10 cellular contexts compared by ENCODE assay signal in the genomic region with DNA sequence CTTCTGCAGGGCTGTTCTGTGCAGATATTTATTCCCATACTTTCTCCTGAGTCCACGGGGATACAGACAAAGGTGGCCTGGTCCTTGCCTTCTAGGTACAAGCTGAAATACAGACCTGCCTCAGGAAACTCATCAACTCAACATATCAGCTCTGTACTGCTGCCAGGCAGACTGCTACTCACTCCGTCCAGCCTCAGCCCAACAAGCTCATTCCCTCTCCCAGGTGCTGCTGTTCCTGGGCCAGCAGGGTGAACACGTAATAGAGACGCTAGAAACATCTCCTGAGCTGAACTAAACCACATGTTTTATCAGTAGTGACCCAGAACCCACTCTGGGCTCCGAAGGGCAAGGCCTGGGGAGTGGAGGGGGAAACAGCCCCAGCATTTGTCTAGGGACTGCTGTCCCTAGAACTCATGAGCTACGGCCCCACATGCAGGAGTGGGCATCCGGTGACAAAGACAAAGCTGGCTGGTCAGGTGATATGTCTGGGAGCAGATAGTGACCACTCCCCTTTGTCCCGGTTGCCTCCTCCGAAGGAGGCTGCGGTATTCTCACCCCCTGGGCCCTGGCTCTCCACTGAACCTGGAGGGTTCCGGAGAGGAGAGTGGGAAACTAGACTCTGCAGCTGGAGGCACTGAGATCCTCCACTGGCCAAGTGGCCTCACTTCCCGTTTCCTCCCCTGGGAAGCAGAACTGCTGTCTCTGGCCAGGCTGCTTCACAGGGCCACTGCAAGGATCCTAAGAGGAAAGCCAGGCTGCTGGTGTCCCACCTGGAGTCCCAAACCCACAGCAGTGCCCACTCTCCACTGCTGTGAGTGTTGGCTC.
DNase-seq lines count a peak whose midpoint lies in the region; ATAC-seq, FAIRE-seq and TF ChIP-seq lines count a peak whose summit lies in the region.
"Had no signal": no experiment of that assay in that cellular context is flagged by ENCODE, and none has a peak within 500 bp of the region (broad histone marks: within the 10 kb centered on the region; RNA-seq: fewer than 3 reads in every experiment).

No MANE protein-coding gene starts in this region.

- no peaks in the 10 kb centered on the region for H3K23me2 ChIP-seq in H1 (ENCODE audit: low read depth, low read length)

- H3K4me3 ChIP-seq in Peyer's patch = no peak overlapping the region
- H3K4me3 ChIP-seq in H1 (ENCODE audit: extremely low read depth in 1 of 4, insufficient read depth in 2 of 4, low read depth in 3 of 4, low read length in 4 of 4) = no peak overlapping the region
- H3K4me3 ChIP-seq in neutrophil (ENCODE audit: low read depth in 1 of 2, low read length in 1 of 2) = no peak overlapping the region
- H3K4me3 ChIP-seq in left lung = no peak overlapping the region

- DNase-seq in CD1c-positive myeloid dendritic cell (ENCODE audit: extremely low spot score) (peak; percentile 66), Peyer's patch (no peak), H1 (ENCODE audit: low read depth in 1 of 2, low spot score in 2 of 2) (no peak), HTR-8/SVneo (ENCODE audit: insufficient read length, low spot score) (no peak), left lung (no peak), SHP77 (lab: John Stamatoyannopoulos, UW) (no peak), NCI-H2227 (lab: John Stamatoyannopoulos, UW; ENCODE audit: unreplicated experiment) (no peak)
- DNase-seq: activated gamma-delta T cell treated with Interleukin-2 at 50 U/mL for 16 hours, Kasumi-1 had no signal

- peak overlapping the region; percentile 32 to 80 (median 65) for H3K27ac ChIP-seq in Peyer's patch
- H3K27ac ChIP-seq in H1 (ENCODE audit: low read depth, low read length) = no peak overlapping the region
- H3K27ac ChIP-seq in neutrophil = peak overlapping the region; percentile 46
- H3K27ac ChIP-seq in left lung = no peak overlapping the region

- no peaks in the 10 kb centered on the region for H3K9me3 ChIP-seq in Peyer's patch
- no peaks in the 10 kb centered on the region for H3K9me3 ChIP-seq in H1 (ENCODE audit: insufficient read depth in 2 of 2, low read depth in 1 of 2, low read length in 1 of 2)
- H3K9me3 ChIP-seq in neutrophil = no peaks in the 10 kb centered on the region
- H3K9me3 ChIP-seq in left lung = no peaks in the 10 kb centered on the region

- peak overlapping the region; percentile 52; the same call in 1 of the 2 replicates for H3K18ac ChIP-seq in H1 (ENCODE audit: extremely low read depth, low read length)

- H2BK5ac ChIP-seq in H1 (ENCODE audit: low read depth, low read length) = 0 out of 2 replicates have a peak overlapping the region, but pooled peaks have one; percentile 71

- TF ChIP-seq POLR2A in Peyer's patch (IDR thresholded peaks at IDR 0.05) (no peak), H1 (IDR thresholded peaks at IDR 0.05; ENCODE audit: control extremely low read depth in 1 of 2, low read depth in 2 of 2, low read length in 2 of 2) (no peak)

- H3K4me2 ChIP-seq in H1 (ENCODE audit: insufficient read depth in 1 of 2, low read depth in 2 of 2, low read length in 2 of 2) = no peak overlapping the region

- no peak overlapping the region for H3K56ac ChIP-seq in H1 (replicated peaks; ENCODE audit: insufficient read length, low read depth, low read length)

- H3K27me3 ChIP-seq in Peyer's patch (no peaks in the 10 kb centered on the region), H1 (replicated peaks in 1 of 4; ENCODE audit: control insufficient read depth in 3 of 4, extremely low read depth in 1 of 4, insufficient read depth in 3 of 4, low read length in 3 of 4) (no peaks in the 10 kb centered on the region; a peak in 1 of 7 replicates), neutrophil (no peaks in the 10 kb centered on the region), left lung (no peaks in the 10 kb centered on the region)

- no peak for TF ChIP-seq CTCF in Peyer's patch (IDR thresholded peaks at IDR 0.05)
- no peak for TF ChIP-seq CTCF in H1 (IDR thresholded peaks at IDR 0.05; ENCODE audit: control extremely low read depth in 1 of 3, insufficient read depth in 1 of 3, low read depth in 1 of 3, low read length in 3 of 3)
- TF ChIP-seq CTCF in neutrophil (IDR thresholded peaks at IDR 0.05) = no peak
- TF ChIP-seq CTCF in left lung (IDR thresholded peaks at IDR 0.05) = no peak

- no peak for TF ChIP-seq RAD21 in H1 (IDR thresholded peaks at IDR 0.05 in 1 of 2, conservative IDR thresholded peaks at IDR 0.05 in 1 of 2; ENCODE audit: low read depth in 2 of 2, low read length in 2 of 2)

- no peak overlapping the region for H2AFZ ChIP-seq in H1 (ENCODE audit: low read length)

- peaks cover 4% of the 10 kb centered on the region; the same call in 1 of the 2 replicates for H3K79me1 ChIP-seq in H1 (ENCODE audit: low read depth, low read length)

- no peak for TF ChIP-seq EP300 in H1 (IDR thresholded peaks at IDR 0.05; ENCODE audit: borderline replicate concordance in 1 of 2, low read depth in 2 of 2, low read length in 2 of 2)

- no peaks in the 10 kb centered on the region for H3K79me2 ChIP-seq in H1 (ENCODE audit: control insufficient read depth in 1 of 2, insufficient read depth in 2 of 2, low read length in 2 of 2)

- H3K36me3 ChIP-seq in Peyer's patch (peaks cover 0 to 16% (median 0%) of the 10 kb centered on the region in 3 donors), H1 (ENCODE audit: control insufficient read depth in 2 of 4, insufficient read depth in 4 of 4, low read length in 3 of 4) (no peaks in the 10 kb centered on the region), neutrophil (peaks cover 16% of the 10 kb centered on the region), left lung (peaks cover 0 to 5% of the 10 kb centered on the region in 2 donors)

- peak overlapping the region; percentile 78 for H4K91ac ChIP-seq in H1 (replicated peaks; ENCODE audit: insufficient read length, low read length)

- FAIRE-seq in H1 (lab: Jason Lieb, UNC) (no peak), HTR-8/SVneo (lab: Jason Lieb, UNC) (no peak)

- peaks cover 2 to 13% of the 10 kb centered on the region in 2 experiments for H4K20me1 ChIP-seq in H1 (replicated peaks in 1 of 2; ENCODE audit: control insufficient read depth in 1 of 2, insufficient read depth in 2 of 2, low read length in 2 of 2)

- no peak overlapping the region for H3K9ac ChIP-seq in H1 (replicated peaks in 1 of 4; ENCODE audit: extremely low read depth in 1 of 4, low read depth in 3 of 4, low read length in 3 of 4)

- H3K23ac ChIP-seq in H1 (ENCODE audit: insufficient read length) = no peak overlapping the region

- H2BK20ac ChIP-seq in H1 (ENCODE audit: low read length) = 0 out of 2 replicates have a peak overlapping the region, but pooled peaks have one; percentile 93

- CTCF ChIA-PET in H1 (lab: Charles Lee; ENCODE audit: partially characterized antibody) = interaction anchor here (0.9 to 3.2 kb wide), 12 partner anchors 10 to 113 kb away, joined by 3 to 20 read pairs (median 4); no protein-coding TSS in a partner anchor

- intact Hi-C loops in left lung (cut with DNase I) = no loop called here

- WGBS in H1 (ENCODE audit: extremely low coverage in 1 of 2, insufficient coverage in 1 of 2, insufficient read length in 1 of 2, insufficient replicate concordance in 2 of 2, low coverage in 1 of 2, low lambda C conversion rate in 2 of 2, missing lambda C conversion rate in 1 of 2), 2 experiments = 87% methylated on average over 12 of the region's 12 CpGs; no CpG with 5 or more reads in 1 of the 2 experiments

- no peak for ATAC-seq in left lung

- H2BK15ac ChIP-seq in H1 (ENCODE audit: low read length) = 0 out of 2 replicates have a peak overlapping the region, but pooled peaks have one; percentile 84

- H3K4me1 ChIP-seq in Peyer's patch (peaks cover 5 to 46% (median 40%) of the 10 kb centered on the region in 4 donors), H1 (replicated peaks in 1 of 4; ENCODE audit: control insufficient read depth in 3 of 4, insufficient read depth in 4 of 4, low read length in 3 of 4) (peaks cover 6 to 21% (median 12%) of the 10 kb centered on the region in 4 experiments), neutrophil (ENCODE audit: control insufficient read depth in 1 of 2, insufficient read depth in 1 of 2, low read depth in 1 of 2, low read length in 1 of 2) (peaks cover 16 to 24% of the 10 kb centered on the region in 2 experiments), left lung (peaks cover 47 to 67% of the 10 kb centered on the region in 2 donors)

- no peak overlapping the region for H2BK120ac ChIP-seq in H1 (replicated peaks; ENCODE audit: low read depth, low read length)

- no peak overlapping the region for H4K5ac ChIP-seq in H1 (ENCODE audit: insufficient read length, low read depth, low read length)

- H2AK5ac ChIP-seq in H1 (ENCODE audit: low read depth, low read length) = 0 out of 2 replicates have a peak overlapping the region, but pooled peaks have one; percentile 15

- H4K8ac ChIP-seq in H1 (ENCODE audit: extremely low read depth, insufficient read depth, low read length) = peak overlapping the region; percentile 1; the same call in 1 of the 2 replicates

- POLR2A ChIA-PET in H1 (lab: Charles Lee; ENCODE audit: partially characterized antibody) = interaction anchor here (0.7 to 1.5 kb wide), 5 partner anchors 12 to 180 kb away, joined by 3 to 5 read pairs (median 4); no protein-coding TSS in a partner anchor

- H3K4ac ChIP-seq in H1 (replicated peaks; ENCODE audit: insufficient read length, low read depth, low read length) = no peak overlapping the region

- H3K14ac ChIP-seq in H1 (ENCODE audit: insufficient read length) = no peak overlapping the region

- H2BK12ac ChIP-seq in H1 (ENCODE audit: low read depth, low read length) = peak overlapping the region; percentile 68; the same call in 1 of the 2 replicates

TF ChIP-seq in H1, 55 proteins besides CTCF, POLR2A, EP300 and RAD21:
- TF ChIP-seq CTBP2 (IDR thresholded peaks at IDR 0.05; ENCODE audit: borderline replicate concordance, insufficient read depth, insufficient read length, low read length) = no peak

Comparison
In these comparisons a context has a peak if more than half of its experiments do, and no peak if none do; other contexts are left out.
1. H3K27ac ChIP-seq: peak in Peyer's patch (4 of 4) and neutrophil (single experiment); none in H1 (single experiment) and left lung (0 of 2).